7 cellular contexts compared by ENCODE assay signal in genomic region chr14:21268612-21269251, GRCh38. TPM values are rescaled to one million over a fixed set of nuclear protein-coding genes. Genes with fewer than 3 reads are reported as not detected.
DNase-seq lines count a peak whose midpoint lies in the region; ATAC-seq and TF ChIP-seq lines count a peak whose summit lies in the region.

No MANE protein-coding gene starts in this region.

- H3K36me3 ChIP-seq in ectodermal cell (ENCODE audit: control insufficient read depth, insufficient read depth, low read length) = peaks cover 18% of the 10 kb centered on the region
- H3K36me3 ChIP-seq in mucosa of rectum (ENCODE audit: control insufficient read depth in 2 of 2, insufficient read depth in 2 of 2, low read length in 2 of 2) = peaks cover 8 to 14% of the 10 kb centered on the region in 2 donors

- H3K27me3 ChIP-seq in ectodermal cell (ENCODE audit: control insufficient read depth, insufficient read depth, low read length, poor library complexity, severe bottlenecking) (no peaks in the 10 kb centered on the region), mucosa of rectum (ENCODE audit: control insufficient read depth in 2 of 2, insufficient read depth in 2 of 2, low read length in 2 of 2) (no peaks in the 10 kb centered on the region)

- H3K9me3 ChIP-seq in ectodermal cell (ENCODE audit: control insufficient read depth, low read length) = no peaks in the 10 kb centered on the region
- H3K9me3 ChIP-seq in mucosa of rectum (ENCODE audit: control insufficient read depth in 2 of 2, low read length in 2 of 2) = no peaks in the 10 kb centered on the region

- WGBS in ectodermal cell, 2 experiments = 0% methylated on average over 21 of the region's 24 CpGs

- H3K4me3 ChIP-seq in LNCaP clone FGC (ENCODE audit: low read depth, low read length) (peak overlapping the region; percentile 96), ectodermal cell (ENCODE audit: insufficient read depth, low read depth, low read length) (peak overlapping the region; percentile 97), mucosa of rectum (ENCODE audit: low read length in 2 of 2) (peak overlapping the region; percentile 90 to 100)

- ATAC-seq in GM18502 (IDR thresholded peaks at IDR 0.05; ENCODE audit: poor library complexity, unreplicated experiment) = no peak
- ATAC-seq in HG02884 (IDR thresholded peaks at IDR 0.05; ENCODE audit: unreplicated experiment) = no peak

- H3K27ac ChIP-seq in ectodermal cell (ENCODE audit: insufficient read depth, low read depth, low read length, poor library complexity, severe bottlenecking) (peak overlapping the region; percentile 90), mucosa of rectum (ENCODE audit: low read depth in 2 of 2, low read length in 2 of 2) (peak overlapping the region; percentile 89 to 91)

- DNase-seq in ELR (ENCODE audit: low read depth) = peak; percentile 72
- DNase-seq in LNCaP clone FGC (ENCODE audit: low read depth) = peak; percentile 28
- DNase-seq in SW 1271 (lab: John Stamatoyannopoulos, UW) = peak; percentile 14 to 48

- H3K9ac ChIP-seq in mucosa of rectum (ENCODE audit: low read depth in 1 of 2, low read length in 2 of 2) = peak overlapping the region; percentile 99 to 100

- no peak for TF ChIP-seq CTCF in LNCaP clone FGC (IDR thresholded peaks at IDR 0.05; ENCODE audit: control insufficient read depth, extremely low read depth, insufficient read depth)

- H3K4me1 ChIP-seq in ectodermal cell (ENCODE audit: control insufficient read depth, insufficient read depth, low read length) (peaks cover 11% of the 10 kb centered on the region), mucosa of rectum (ENCODE audit: control insufficient read depth in 2 of 2, insufficient read depth in 2 of 2, low read length in 2 of 2) (peaks cover 19 to 30% of the 10 kb centered on the region in 2 donors)

RNA-seq across cellular contexts. Expression of gene HNRNPC, which starts 0.5 kb away (rescaled TPM):
- 1,541 TPM for polyA plus RNA-seq in ectodermal cell (2013, experiment 1 of 4)
- polyA plus RNA-seq in ectodermal cell (2013, experiment 2 of 4) = 1,473 TPM
- polyA plus RNA-seq in ectodermal cell (2013, experiment 3 of 4) = 1,020 TPM
- 1,093 TPM for polyA plus RNA-seq in ectodermal cell (2013, experiment 4 of 4)

RNA-seq across cellular contexts. Expression of gene RPGRIP1, which starts 11.2 kb away (rescaled TPM):
- 0.33 TPM for polyA plus RNA-seq in ectodermal cell (2013, experiment 1 of 4)
- polyA plus RNA-seq in ectodermal cell (2013, experiment 2 of 4) = 0.25 TPM
- polyA plus RNA-seq in ectodermal cell (2013, experiment 3 of 4) = not detected
- polyA plus RNA-seq in ectodermal cell (2013, experiment 4 of 4) = 0.45 TPM
